ENCODE assay signal across 1 cellular context in the genomic region with DNA sequence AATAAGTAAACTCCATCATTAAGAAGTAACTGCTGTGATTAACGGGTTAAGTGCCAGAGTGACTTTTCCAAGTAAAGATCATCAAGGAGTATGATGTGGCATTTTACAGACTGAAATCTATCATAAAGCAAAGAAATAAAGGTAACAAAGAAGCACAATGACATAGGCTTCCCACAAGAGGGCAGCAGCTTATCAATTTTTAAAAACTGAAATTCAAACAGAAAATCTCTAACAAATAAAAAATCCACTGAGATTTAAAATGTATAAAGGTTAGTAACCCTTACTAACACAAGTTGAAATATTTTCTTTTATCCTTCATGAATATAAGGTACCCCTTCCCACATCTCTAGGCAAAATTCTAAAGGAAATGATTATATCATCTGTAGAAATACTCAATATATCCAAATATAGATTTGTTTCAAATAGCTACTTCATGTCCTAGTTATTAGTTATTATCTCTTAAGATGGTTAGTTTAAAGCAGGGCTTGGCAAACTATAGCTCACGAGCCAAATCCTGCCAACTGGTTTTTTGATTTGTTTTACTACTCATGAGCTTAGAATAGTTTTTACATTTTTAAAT.
TF ChIP-seq lines count a peak whose summit lies in the region.

No MANE protein-coding gene starts in this region.

TF ChIP-seq in SK-N-SH treated with all-trans-retinoic acid at 6 μM for 48 hours, 23 proteins besides CTCF, POLR2A, EP300 and RAD21 (continued from another document):
- no peak for TF ChIP-seq PATZ1 (CRISPR knock-in tag; IDR thresholded peaks at IDR 0.05; ENCODE audit: borderline replicate concordance)
- no peak for TF ChIP-seq ZNF565 (CRISPR knock-in tag; conservative IDR thresholded peaks at IDR 0.05; ENCODE audit: low read depth)
- no peak for TF ChIP-seq BACH2 (CRISPR knock-in tag; IDR thresholded peaks at IDR 0.05; ENCODE audit: borderline replicate concordance)
- TF ChIP-seq OSR1 (CRISPR knock-in tag; IDR thresholded peaks at IDR 0.05) = no peak
